Comparison of ENCODE assay signal across 24 cellular contexts in the genomic region with DNA sequence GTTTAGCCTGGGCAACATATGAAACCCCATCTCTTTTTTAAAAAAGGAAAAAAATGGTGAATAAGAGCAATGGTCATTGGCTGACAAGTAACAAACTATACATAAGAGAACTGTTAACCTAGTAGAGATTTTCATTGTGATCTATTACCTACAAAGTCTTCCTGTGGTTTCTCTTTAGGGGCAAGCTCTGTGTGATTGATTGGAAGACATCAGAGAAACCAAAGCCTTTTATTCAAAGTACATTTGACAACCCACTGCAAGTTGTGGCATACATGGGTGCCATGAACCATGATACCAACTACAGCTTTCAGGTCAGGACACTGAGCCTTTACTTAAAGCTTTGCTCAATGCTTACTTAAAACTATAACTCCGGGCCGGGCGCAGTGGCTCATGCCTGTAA.
"Had no signal": no experiment of that assay in that cellular context is flagged by ENCODE, and none has a peak within 500 bp of the region (broad histone marks: within the 10 kb centered on the region; RNA-seq: fewer than 3 reads in every experiment).

No MANE protein-coding gene starts in this region.

- ATAC-seq: left lobe of liver, psoas muscle, right cardiac atrium had no signal

- H3K4me2 ChIP-seq: hepatocyte had no signal

- H3K4me1 Mint-ChIP-seq: nephron had no signal

- H2AFZ ChIP-seq: hepatocyte had no signal

- H3K27me3 ChIP-seq: colonic mucosa, dorsolateral prefrontal cortex, esophagus muscularis mucosa, hepatocyte, neutrophil, ovary, tibial artery had no signal

- H3K27ac ChIP-seq: colonic mucosa, dorsolateral prefrontal cortex, esophagus muscularis mucosa, hepatocyte, neutrophil, ovary, psoas muscle, tibial artery, WERI-Rb-1 had no signal

- H3K27ac Mint-ChIP-seq: nephron; stimulated activated naive CD8-positive, alpha-beta T cell treated with anti-CD3 and anti-CD28 coated beads, Interleukin-15, Interleukin-2, amounts not matched to agents 100 ng/mL and 50 ng/mL, for 24 hours had no signal

- H3K9me3 ChIP-seq: colonic mucosa, esophagus muscularis mucosa, neutrophil, ovary, psoas muscle, tibial artery had no signal

- H3K36me3 ChIP-seq: colonic mucosa, ovary had no signal

- DNase-seq: activated CD4-positive, alpha-beta T cell treated with anti-CD3 and anti-CD28 coated beads for 1 hour; activated CD4-positive, alpha-beta T cell treated with anti-CD3 and anti-CD28 coated beads, Interleukin-2, amount 50 U/mL, for 4 hours; activated effector memory CD4-positive, alpha-beta T cell treated with Interleukin-2 at 50 U/mL for 16 hours; activated naive CD4-positive, alpha-beta T cell treated with anti-CD3 and anti-CD28 coated beads, Interleukin-2, amount 50 U/mL, for 16 hours; activated T-cell treated with anti-CD3 and anti-CD28 coated beads, Interleukin-2, amount 50 U/mL, for 48 hours; colonic mucosa; dorsolateral prefrontal cortex; glutamatergic neuron; immature natural killer cell; midbrain; ovary; psoas muscle; right cardiac atrium; stimulated activated CD4-positive, alpha-beta T cell treated with anti-CD3 and anti-CD28 coated beads, Interleukin-12 subunit alpha, Interleukin-12 subunit beta, amount 100 ng/mL, for 4 hours; stimulated activated CD4-positive, alpha-beta T cell treated with anti-CD3 and anti-CD28 coated beads, Interleukin-4, amount 100 ng/mL, for 4 hours; tibial artery; WERI-Rb-1 had no signal

- H3K27me3 Mint-ChIP-seq: stimulated activated naive CD8-positive, alpha-beta T cell treated with anti-CD3 and anti-CD28 coated beads, Interleukin-15, Interleukin-2, amounts not matched to agents 100 ng/mL and 50 ng/mL, for 24 hours had no signal

- H3K4me3 Mint-ChIP-seq: immature natural killer cell; nephron; stimulated activated naive CD8-positive, alpha-beta T cell treated with anti-CD3 and anti-CD28 coated beads, Interleukin-15, Interleukin-2, amounts not matched to agents 100 ng/mL and 50 ng/mL, for 24 hours had no signal

- H3K4me3 ChIP-seq: colonic mucosa, dorsolateral prefrontal cortex, esophagus muscularis mucosa, hepatocyte, lung, ovary, psoas muscle, tibial artery had no signal

- H3K9me3 Mint-ChIP-seq: immature natural killer cell; nephron; stimulated activated naive CD8-positive, alpha-beta T cell treated with anti-CD3 and anti-CD28 coated beads, Interleukin-15, Interleukin-2, amounts not matched to agents 100 ng/mL and 50 ng/mL, for 24 hours had no signal

- H3K4me1 ChIP-seq: esophagus muscularis mucosa, psoas muscle, tibial artery had no signal
